7 cellular contexts compared by ENCODE assay signal in genomic region chr14:39137835-39138234, GRCh38. TPM values are rescaled to one million over a fixed set of nuclear protein-coding genes. Genes with fewer than 3 reads are reported as not detected.
DNase-seq lines count a peak whose midpoint lies in the region; ATAC-seq, FAIRE-seq and TF ChIP-seq lines count a peak whose summit lies in the region.
"Not testable (repeated sequence)": the region's sequence is repeated elsewhere in the genome, so short reads cannot be mapped to it uniquely, and the experiment has no call there.

No MANE protein-coding gene starts in this region.

- not testable (repeated sequence) for H3K56ac ChIP-seq in IMR-90 (ENCODE audit: extremely low read depth, insufficient read depth, low read length)

- dilution Hi-C loops in IMR-90 (cut with HindIII; ENCODE audit: low sequenced_read_pairs, unreplicated experiment), result not testable (repeated sequence)

- CTCF ChIA-PET in A549 (lab: Yijun Ruan, JAX) (interaction anchor here (1.1 kb wide), 1 partner anchor 20 kb away, joined by 3 read pairs; no protein-coding TSS in a partner anchor), IMR-90 (lab: Yijun Ruan, JAX) (interaction anchor here (0.6 kb wide), 1 partner anchor 24 kb away, joined by 3 read pairs; no protein-coding TSS in a partner anchor)
- CTCF ChIA-PET in activated naive CD4-positive, alpha-beta T cell treated with anti-CD3 and anti-CD28 coated beads for 36 hours (lab: Charles Lee), result interaction anchor here (0.8 kb wide), 1 partner anchor 131 kb away, joined by 3 read pairs; no protein-coding TSS in a partner anchor
- CTCF ChIA-PET in K562 (lab: Yijun Ruan, JAX; ENCODE audit: low intra/inter-chr PET ratio), result not testable (repeated sequence)

- TF ChIP-seq CTCF in A549 (IDR thresholded peaks at IDR 0.05); IMR-90 (conservative IDR thresholded peaks at IDR 0.05; ENCODE audit: low read depth, low read length); K562 (IDR thresholded peaks at IDR 0.05 in 2 of 3, conservative IDR thresholded peaks at IDR 0.05 in 1 of 3; ENCODE audit: insufficient read depth in 2 of 3, low read depth in 1 of 3, low read length in 3 of 3); cardiac muscle cell (IDR thresholded peaks at IDR 0.05; ENCODE audit: low read depth, low read length): not testable (repeated sequence)

- H3K27me3 Mint-ChIP-seq in activated T-cell treated with anti-CD3 and anti-CD28 coated beads, Interleukin-2, amount 50 U/mL, for 24 hours; activated naive CD4-positive, alpha-beta T cell treated with anti-CD3 and anti-CD28 coated beads for 36 hours (ENCODE audit: low read depth): not testable (repeated sequence)

- not testable (repeated sequence) for ATAC-seq in A549; IMR-90 (ENCODE audit: low read depth); K562

- H2AK5ac ChIP-seq in IMR-90 (ENCODE audit: low read depth, low read length); trophoblast cell (ENCODE audit: low read length): not testable (repeated sequence)

- not testable (repeated sequence) for H3K23ac ChIP-seq in IMR-90 (ENCODE audit: low read depth, low read length); trophoblast cell (ENCODE audit: low read length)

- H4K20me1 ChIP-seq in IMR-90 (ENCODE audit: insufficient read depth, low read length); K562 (replicated peaks; ENCODE audit: control insufficient read depth, insufficient read depth, low read length): not testable (repeated sequence)

- H3K27ac Mint-ChIP-seq in activated T-cell treated with anti-CD3 and anti-CD28 coated beads, Interleukin-2, amount 50 U/mL, for 24 hours, result peak overlapping the region; percentile 33
- peak overlapping the region; percentile 36 for H3K27ac Mint-ChIP-seq in activated naive CD4-positive, alpha-beta T cell treated with anti-CD3 and anti-CD28 coated beads for 36 hours

- H4K12ac ChIP-seq in trophoblast cell (ENCODE audit: low read depth, low read length), result not testable (repeated sequence)

- TF ChIP-seq EP300 in A549 (IDR thresholded peaks at IDR 0.05); K562 (IDR thresholded peaks at IDR 0.05; ENCODE audit: low read length): not testable (repeated sequence)

- not testable (repeated sequence) for H3K9me1 ChIP-seq in IMR-90 (ENCODE audit: insufficient read depth, low read length); K562 (ENCODE audit: control insufficient read depth, insufficient read depth, low read length)

- not testable (repeated sequence) for TF ChIP-seq RAD21 in A549 (conservative IDR thresholded peaks at IDR 0.05 in 1 of 2, IDR thresholded peaks at IDR 0.05 in 1 of 2); IMR-90 (IDR thresholded peaks at IDR 0.05; ENCODE audit: low read length); K562 (CRISPR knock-in tag; conservative IDR thresholded peaks at IDR 0.05 in 1 of 2, IDR thresholded peaks at IDR 0.05 in 1 of 2)

- H3K36me3 ChIP-seq in IMR-90 (ENCODE audit: control insufficient read depth, insufficient read depth, low read length) (peaks cover 20% of the 10 kb centered on the region), K562 (ENCODE audit: control insufficient read depth, insufficient read depth, low read length) (peaks cover 38% of the 10 kb centered on the region), cardiac muscle cell (peaks cover 39% of the 10 kb centered on the region), trophoblast cell (ENCODE audit: control insufficient read depth in 1 of 2, insufficient read depth in 2 of 2, low read length in 2 of 2) (peaks cover 14 to 23% of the 10 kb centered on the region in 2 experiments)

- H3K79me1 ChIP-seq in IMR-90 (ENCODE audit: low read depth in 1 of 2, low read length in 2 of 2); trophoblast cell (ENCODE audit: low read length): not testable (repeated sequence)

- not testable (repeated sequence) for H3K4me1 Mint-ChIP-seq in activated T-cell treated with anti-CD3 and anti-CD28 coated beads, Interleukin-2, amount 50 U/mL, for 24 hours (ENCODE audit: low read depth)
- peaks cover 11% of the 10 kb centered on the region for H3K4me1 Mint-ChIP-seq in activated naive CD4-positive, alpha-beta T cell treated with anti-CD3 and anti-CD28 coated beads for 36 hours (ENCODE audit: low read depth)

- not testable (repeated sequence) for H2BK15ac ChIP-seq in IMR-90 (ENCODE audit: low read depth, low read length)

- FAIRE-seq in A549 (lab: Jason Lieb, UNC); K562 (lab: Jason Lieb, UNC): not testable (repeated sequence)

- POLR2A ChIA-PET in A549 (lab: Yijun Ruan, JAX), result interaction anchor here (0.5 kb wide), 1 partner anchor 35 kb away, joined by 4 read pairs; no protein-coding TSS in a partner anchor
- POLR2A ChIA-PET in IMR-90 (lab: Charles Lee; ENCODE audit: unreplicated experiment), result not testable (repeated sequence)
- POLR2A ChIA-PET in K562 (lab: Yijun Ruan, JAX), result interaction anchor here (1.5 kb wide), 1 partner anchor 24 kb away, joined by 4 read pairs; no protein-coding TSS in a partner anchor

- peaks cover 82% of the 10 kb centered on the region for H3K36me3 Mint-ChIP-seq in activated T-cell treated with anti-CD3 and anti-CD28 coated beads, Interleukin-2, amount 50 U/mL, for 24 hours (ENCODE audit: low read depth)
- peaks cover 32% of the 10 kb centered on the region for H3K36me3 Mint-ChIP-seq in activated naive CD4-positive, alpha-beta T cell treated with anti-CD3 and anti-CD28 coated beads for 36 hours (ENCODE audit: low read depth)

- H2BK12ac ChIP-seq in trophoblast cell (ENCODE audit: low read length), result not testable (repeated sequence)

- H3K27me3 ChIP-seq in IMR-90 (ENCODE audit: control insufficient read depth, insufficient read depth, low read length); K562 (ENCODE audit: control insufficient read depth in 2 of 2, insufficient read depth in 2 of 2, low read length in 2 of 2); cardiac muscle cell; trophoblast cell (ENCODE audit: insufficient read depth, low read length): not testable (repeated sequence)

- H3K18ac ChIP-seq in IMR-90 (ENCODE audit: low read depth, low read length); trophoblast cell (ENCODE audit: low read length): not testable (repeated sequence)

- H2BK120ac ChIP-seq in IMR-90 (ENCODE audit: low read depth, low read length); trophoblast cell (ENCODE audit: insufficient read depth, low read length, poor library complexity): not testable (repeated sequence)

- not testable (repeated sequence) for H3K14ac ChIP-seq in IMR-90 (replicated peaks; ENCODE audit: low read depth, low read length); trophoblast cell (ENCODE audit: low read length)

- intact Hi-C loops in IMR-90 (cut with micrococcal nuclease); activated naive CD4-positive, alpha-beta T cell treated with anti-CD3 and anti-CD28 coated beads for 36 hours (cut with micrococcal nuclease); K562 (cut with micrococcal nuclease): not testable (repeated sequence)

- not testable (repeated sequence) for H4K91ac ChIP-seq in IMR-90 (ENCODE audit: insufficient read depth, low read depth, low read length); trophoblast cell (ENCODE audit: low read depth, low read length)

- not testable (repeated sequence) for H3K27ac ChIP-seq in A549; K562 (ENCODE audit: extremely low read depth, low read depth, low read length); trophoblast cell (ENCODE audit: low read depth, low read length)
- H3K27ac ChIP-seq in IMR-90 (ENCODE audit: insufficient read depth, low read length) (peak overlapping the region; percentile 73; the same call in 1 of the 2 replicates), cardiac muscle cell (peak overlapping the region; percentile 12)

- not testable (repeated sequence) for H3K9me3 Mint-ChIP-seq in activated T-cell treated with anti-CD3 and anti-CD28 coated beads, Interleukin-2, amount 50 U/mL, for 24 hours; activated naive CD4-positive, alpha-beta T cell treated with anti-CD3 and anti-CD28 coated beads for 36 hours

- TF ChIP-seq POLR2A in A549 (IDR thresholded peaks at IDR 0.05; ENCODE audit: low read length); IMR-90 (IDR thresholded peaks at IDR 0.05; ENCODE audit: low read depth, low read length); K562 (conservative IDR thresholded peaks at IDR 0.05): not testable (repeated sequence)

- H3K4me3 ChIP-seq in A549; IMR-90 (ENCODE audit: insufficient read depth, low read depth, low read length); K562; cardiac muscle cell; trophoblast cell (ENCODE audit: low read depth, low read length): not testable (repeated sequence)

- not testable (repeated sequence) for H2AK9ac ChIP-seq in IMR-90 (replicated peaks; ENCODE audit: low read depth, low read length, poor library complexity)

- not testable (repeated sequence) for H4K5ac ChIP-seq in IMR-90 (ENCODE audit: low read depth, low read length)

- H2AFZ ChIP-seq in IMR-90 (replicated peaks; ENCODE audit: low read length, poor library complexity); K562 (ENCODE audit: low read depth, low read length); trophoblast cell (ENCODE audit: insufficient read depth, low read length, poor library complexity): not testable (repeated sequence)

- H4K8ac ChIP-seq in IMR-90 (ENCODE audit: low read depth in 2 of 2, low read length in 2 of 2); trophoblast cell (ENCODE audit: low read depth, low read length): not testable (repeated sequence)

- not testable (repeated sequence) for H3K4ac ChIP-seq in IMR-90 (ENCODE audit: low read depth, low read length); trophoblast cell (ENCODE audit: low read depth, low read length)

- H3K9me3 ChIP-seq in A549; IMR-90 (ENCODE audit: control insufficient read depth, insufficient read depth, low read length); K562 (replicated peaks; ENCODE audit: control insufficient read depth, insufficient read depth, low read depth, low read length); cardiac muscle cell (ENCODE audit: low read depth); trophoblast cell (ENCODE audit: insufficient read depth, low read depth, low read length): not testable (repeated sequence)

- H3K79me2 ChIP-seq in K562 (ENCODE audit: control insufficient read depth, insufficient read depth, low read length); trophoblast cell (ENCODE audit: control insufficient read depth, insufficient read depth, low read length, poor library complexity): not testable (repeated sequence)

- not testable (repeated sequence) for H2BK5ac ChIP-seq in IMR-90 (ENCODE audit: low read depth, low read length, poor library complexity, severe bottlenecking)
- peak overlapping the region; percentile 31 for H2BK5ac ChIP-seq in trophoblast cell (ENCODE audit: low read depth, low read length, poor library complexity)

- H3K9ac ChIP-seq in IMR-90 (ENCODE audit: low read depth, low read length); K562 (ENCODE audit: insufficient read depth in 1 of 2, low read depth in 2 of 2, low read length in 2 of 2); trophoblast cell (ENCODE audit: low read length): not testable (repeated sequence)

- in situ Hi-C loops in IMR-90 (cut with MboI; ENCODE audit: low sequenced_read_pairs); K562 (cut with MboI): not testable (repeated sequence)

- not testable (repeated sequence) for H3K4me3 Mint-ChIP-seq in activated T-cell treated with anti-CD3 and anti-CD28 coated beads, Interleukin-2, amount 50 U/mL, for 24 hours; activated naive CD4-positive, alpha-beta T cell treated with anti-CD3 and anti-CD28 coated beads for 36 hours

- not testable (repeated sequence) for BruUV-seq in IMR-90 (replicated peaks; lab: Mats Ljungman, UMichigan); K562 (replicated peaks; lab: Mats Ljungman, UMichigan)

- WGBS in A549 (ENCODE audit: missing lambda C conversion rate), result 92% methylated on average over 8 of the region's 8 CpGs
- no CpG with 5 or more reads among the region's 8 CpGs for WGBS in IMR-90 (ENCODE audit: extremely low coverage in 2 of 2, insufficient read length in 1 of 2), 2 experiments
- 92% methylated on average over 8 of the region's 8 CpGs for WGBS in K562 (ENCODE audit: insufficient coverage, low coverage, missing lambda C conversion rate)
- no CpG with 5 or more reads among the region's 8 CpGs for WGBS in trophoblast cell (ENCODE audit: extremely low coverage, insufficient coverage, insufficient read length)

- not testable (repeated sequence) for H3K4me2 ChIP-seq in A549; IMR-90 (ENCODE audit: low read depth, low read length); K562 (ENCODE audit: insufficient read depth, low read length); trophoblast cell (ENCODE audit: low read length)

- H2BK20ac ChIP-seq in IMR-90 (ENCODE audit: low read depth, low read length), result not testable (repeated sequence)

- DNase-seq in A549 (ENCODE audit: low read depth in 1 of 2, low spot score in 1 of 2); IMR-90; activated T-cell treated with anti-CD3 and anti-CD28 coated beads, Interleukin-2, amount 50 U/mL, for 24 hours; activated naive CD4-positive, alpha-beta T cell treated with anti-CD3 and anti-CD28 coated beads for 36 hours; K562 (ENCODE audit: extremely low read depth in 1 of 4, low spot score in 3 of 4); cardiac muscle cell (ENCODE audit: low read depth in 1 of 2, low spot score in 1 of 2); trophoblast cell: not testable (repeated sequence)

- H3K4me1 ChIP-seq in A549; IMR-90 (ENCODE audit: control insufficient read depth, insufficient read depth, low read length); K562 (replicated peaks in 1 of 2; ENCODE audit: control insufficient read depth in 2 of 2, insufficient read depth in 2 of 2, low read length in 2 of 2); cardiac muscle cell (ENCODE audit: low read depth); trophoblast cell (ENCODE audit: control insufficient read depth in 1 of 2, insufficient read depth in 2 of 2, low read length in 2 of 2): not testable (repeated sequence)

RNA-seq across cellular contexts. Expression of gene GEMIN2, which starts 23.7 kb away (rescaled TPM):
- 48.1 and 67.8 TPM in 2 replicates for polyA plus RNA-seq in A549 (2011; rRNA removed)
- 35.2 and 52.3 TPM in 2 replicates for polyA plus RNA-seq in A549 (2012; cell fraction: cytosol; rRNA removed)
- polyA plus RNA-seq in A549 (2012; cell fraction: nucleus; rRNA removed), result 17.9 and 21.3 TPM in 2 replicates
- polyA plus RNA-seq in A549 (2017; fragmentation: RNase III; extraction: RNeasy Plus Mini Kit Qiagen cat#74134 plus additional on column Dnase treatment), result 26.8 to 31.7 TPM (median 30.6 TPM) in 3 replicates
- polyA minus RNA-seq in A549 (2011; rRNA and poly(A)+ RNA removed), result 9.7 and 15.5 TPM in 2 replicates
- total RNA-seq in IMR-90 (2012; rRNA removed), result 10.6 and 12.8 TPM in 2 replicates
- 11.2 and 11.9 TPM in 2 replicates for polyA plus RNA-seq in IMR-90 (2012; rRNA removed)
- polyA plus RNA-seq in IMR-90 (2012; cell fraction: cytosol; rRNA removed), result 3.0 and 3.4 TPM in 2 replicates
- polyA plus RNA-seq in IMR-90 (2012; cell fraction: nucleus; rRNA removed; ENCODE audit: low replicate concordance), result 3.1 and 8.4 TPM in 2 replicates
- total RNA-seq in activated naive CD4-positive, alpha-beta T cell treated with anti-CD3 and anti-CD28 coated beads for 36 hours, result 10 to 100 TPM; 20.7 to 22.7 TPM
- 17.5 and 21.8 TPM in 2 replicates for total RNA-seq in K562 (2011; cell fraction: chromatin; rRNA removed; ENCODE audit: low replicate concordance)
- total RNA-seq in K562 (2011; cell fraction: nucleolus; rRNA removed), result 12.4 and 15.2 TPM in 2 replicates
- 23.8 and 24.3 TPM in 2 replicates for total RNA-seq in K562 (2011; cell fraction: nucleoplasm; rRNA removed)
- 43.0 and 64.0 TPM in 2 replicates for total RNA-seq in K562 (2014; rRNA removed)
- 31.3 and 35.3 TPM in 2 replicates for total RNA-seq in K562 (2014; rRNA removed; fragmentation: Illumina TruSeq; extraction: Trizol)
- 32.0 and 33.1 TPM in 2 replicates for total RNA-seq in K562 (2015; rRNA removed; fragmentation: Illumina TruSeq; extraction: Trizol)
- total RNA-seq in K562 (2021), result 23.0 and 28.2 TPM in 2 replicates
- polyA plus RNA-seq in K562 (2011; rRNA removed), result 36.5 and 45.4 TPM in 2 replicates
- 17.2 and 27.9 TPM in 2 replicates for polyA plus RNA-seq in K562 (2011; cell fraction: cytosol; rRNA removed)
- polyA plus RNA-seq in K562 (2011; cell fraction: nucleus; rRNA removed), result 12.1 and 16.3 TPM in 2 replicates
- 13.5 and 23.1 TPM in 2 replicates for polyA plus RNA-seq in K562 (2012)
- 37.8 and 45.5 TPM in 2 replicates for polyA plus RNA-seq in K562 (2014; fragmentation: Illumina TruSeq; extraction: Trizol)
- 10 to 100 TPM; 54.5 to 60.8 TPM for polyA plus RNA-seq in K562 (2014; fragmentation: Nextera tagmentation; extraction: Ambion mirVana)
- 51.4 and 87.6 TPM in 2 replicates for polyA plus RNA-seq in K562 (2014; rRNA removed)
- 24.7 and 33.0 TPM in 2 replicates for polyA minus RNA-seq in K562 (2011; rRNA and poly(A)+ RNA removed)
- polyA minus RNA-seq in K562 (2011; cell fraction: cytosol; rRNA and poly(A)+ RNA removed), result 5.7 and 10.6 TPM in 2 replicates
- polyA minus RNA-seq in K562 (2011; cell fraction: nucleus; rRNA and poly(A)+ RNA removed), result 14.3 and 15.0 TPM in 2 replicates
- 26.0 and 34.4 TPM in 2 replicates for total RNA-seq in cardiac muscle cell
- 27.0 and 32.4 TPM in 2 replicates for polyA plus RNA-seq in cardiac muscle cell
- 7.2 and 8.5 TPM in 2 replicates for polyA plus RNA-seq in trophoblast cell (2013)

RNA-seq across cellular contexts. Expression of gene TRAPPC6B, which starts 32.3 kb away (rescaled TPM):
- polyA plus RNA-seq in A549 (2011; rRNA removed), result 18.7 and 31.6 TPM in 2 replicates
- 3.7 and 3.8 TPM in 2 replicates for polyA plus RNA-seq in A549 (2012; cell fraction: cytosol; rRNA removed)
- 5.0 and 9.4 TPM in 2 replicates for polyA plus RNA-seq in A549 (2012; cell fraction: nucleus; rRNA removed)
- polyA plus RNA-seq in A549 (2017; fragmentation: RNase III; extraction: RNeasy Plus Mini Kit Qiagen cat#74134 plus additional on column Dnase treatment), result 14.7 to 16.4 TPM (median 15.7 TPM) in 3 replicates
- 9.1 and 11.7 TPM in 2 replicates for polyA minus RNA-seq in A549 (2011; rRNA and poly(A)+ RNA removed)
- total RNA-seq in IMR-90 (2012; rRNA removed), result 17.0 and 32.8 TPM in 2 replicates
- 7.2 and 12.3 TPM in 2 replicates for polyA plus RNA-seq in IMR-90 (2012; rRNA removed)
- polyA plus RNA-seq in IMR-90 (2012; cell fraction: cytosol; rRNA removed), result 5.4 and 7.7 TPM in 2 replicates
- 8.8 and 30.8 TPM in 2 replicates for polyA plus RNA-seq in IMR-90 (2012; cell fraction: nucleus; rRNA removed; ENCODE audit: low replicate concordance)
- total RNA-seq in activated naive CD4-positive, alpha-beta T cell treated with anti-CD3 and anti-CD28 coated beads for 36 hours, result 10 to 100 TPM; 19.8 TPM
- 21.2 and 33.4 TPM in 2 replicates for total RNA-seq in K562 (2011; cell fraction: chromatin; rRNA removed; ENCODE audit: low replicate concordance)
- 7.7 and 9.7 TPM in 2 replicates for total RNA-seq in K562 (2011; cell fraction: nucleolus; rRNA removed)
- total RNA-seq in K562 (2011; cell fraction: nucleoplasm; rRNA removed), result 18.5 and 35.6 TPM in 2 replicates
- total RNA-seq in K562 (2014; rRNA removed), result 16.8 and 18.2 TPM in 2 replicates
- 17.4 and 21.3 TPM in 2 replicates for total RNA-seq in K562 (2014; rRNA removed; fragmentation: Illumina TruSeq; extraction: Trizol)
- total RNA-seq in K562 (2015; rRNA removed; fragmentation: Illumina TruSeq; extraction: Trizol), result 15.2 and 16.3 TPM in 2 replicates
- 22.1 and 22.5 TPM in 2 replicates for total RNA-seq in K562 (2021)
- 20.4 and 23.8 TPM in 2 replicates for polyA plus RNA-seq in K562 (2011; rRNA removed)
- 3.6 and 10.8 TPM in 2 replicates for polyA plus RNA-seq in K562 (2011; cell fraction: cytosol; rRNA removed)
- 19.0 and 19.7 TPM in 2 replicates for polyA plus RNA-seq in K562 (2011; cell fraction: nucleus; rRNA removed)
- polyA plus RNA-seq in K562 (2012), result 16.4 and 20.5 TPM in 2 replicates
- 18.5 and 24.5 TPM in 2 replicates for polyA plus RNA-seq in K562 (2014; fragmentation: Illumina TruSeq; extraction: Trizol)
- 1 to 10 TPM; 3.8 to 6.4 TPM for polyA plus RNA-seq in K562 (2014; fragmentation: Nextera tagmentation; extraction: Ambion mirVana)
- 20.3 and 23.1 TPM in 2 replicates for polyA plus RNA-seq in K562 (2014; rRNA removed)
- 23.6 and 23.8 TPM in 2 replicates for polyA minus RNA-seq in K562 (2011; rRNA and poly(A)+ RNA removed)
- polyA minus RNA-seq in K562 (2011; cell fraction: cytosol; rRNA and poly(A)+ RNA removed), result 9.6 and 11.4 TPM in 2 replicates
- polyA minus RNA-seq in K562 (2011; cell fraction: nucleus; rRNA and poly(A)+ RNA removed), result 7.9 and 16.4 TPM in 2 replicates
- 47.4 and 54.2 TPM in 2 replicates for total RNA-seq in cardiac muscle cell
- 22.8 and 23.4 TPM in 2 replicates for polyA plus RNA-seq in cardiac muscle cell
- polyA plus RNA-seq in trophoblast cell (2013), result 13.9 and 15.4 TPM in 2 replicates

RNA-seq across cellular contexts. Expression of gene SEC23A, which starts 34.8 kb away (rescaled TPM):
- 176 and 238 TPM in 2 replicates for polyA plus RNA-seq in A549 (2011; rRNA removed)
- polyA plus RNA-seq in A549 (2012; cell fraction: cytosol; rRNA removed), result 41.4 and 48.1 TPM in 2 replicates
- 29.6 and 42.0 TPM in 2 replicates for polyA plus RNA-seq in A549 (2012; cell fraction: nucleus; rRNA removed)
- 90.2 to 105 TPM (median 96.4 TPM) in 3 replicates for polyA plus RNA-seq in A549 (2017; fragmentation: RNase III; extraction: RNeasy Plus Mini Kit Qiagen cat#74134 plus additional on column Dnase treatment)
- 200 and 215 TPM in 2 replicates for polyA minus RNA-seq in A549 (2011; rRNA and poly(A)+ RNA removed)
- 417 and 609 TPM in 2 replicates for total RNA-seq in IMR-90 (2012; rRNA removed)
- 131 and 141 TPM in 2 replicates for polyA plus RNA-seq in IMR-90 (2012; rRNA removed)
- 74.8 and 158 TPM in 2 replicates for polyA plus RNA-seq in IMR-90 (2012; cell fraction: cytosol; rRNA removed)
- polyA plus RNA-seq in IMR-90 (2012; cell fraction: nucleus; rRNA removed; ENCODE audit: low replicate concordance), result 29.5 and 104 TPM in 2 replicates
- total RNA-seq in activated naive CD4-positive, alpha-beta T cell treated with anti-CD3 and anti-CD28 coated beads for 36 hours, result 10 to 100 TPM; 40.2 to 48.0 TPM
- 69.9 and 111 TPM in 2 replicates for total RNA-seq in K562 (2011; cell fraction: chromatin; rRNA removed; ENCODE audit: low replicate concordance)
- total RNA-seq in K562 (2011; cell fraction: nucleolus; rRNA removed), result 28.9 and 35.0 TPM in 2 replicates
- total RNA-seq in K562 (2011; cell fraction: nucleoplasm; rRNA removed), result 55.6 and 66.9 TPM in 2 replicates
- 14.5 and 18.2 TPM in 2 replicates for total RNA-seq in K562 (2014; rRNA removed)
- total RNA-seq in K562 (2014; rRNA removed; fragmentation: Illumina TruSeq; extraction: Trizol), result 21.9 and 22.9 TPM in 2 replicates
- total RNA-seq in K562 (2015; rRNA removed; fragmentation: Illumina TruSeq; extraction: Trizol), result 21.6 and 27.6 TPM in 2 replicates
- 16.4 and 19.6 TPM in 2 replicates for total RNA-seq in K562 (2021)
- 43.9 and 47.0 TPM in 2 replicates for polyA plus RNA-seq in K562 (2011; rRNA removed)
- 14.3 and 30.4 TPM in 2 replicates for polyA plus RNA-seq in K562 (2011; cell fraction: cytosol; rRNA removed)
- polyA plus RNA-seq in K562 (2011; cell fraction: nucleus; rRNA removed), result 17.2 and 29.6 TPM in 2 replicates
- 15.5 and 16.1 TPM in 2 replicates for polyA plus RNA-seq in K562 (2012)
- polyA plus RNA-seq in K562 (2014; fragmentation: Illumina TruSeq; extraction: Trizol), result 12.8 and 14.1 TPM in 2 replicates
- 1 to 10 TPM; 5.5 to 6.4 TPM for polyA plus RNA-seq in K562 (2014; fragmentation: Nextera tagmentation; extraction: Ambion mirVana)
- polyA plus RNA-seq in K562 (2014; rRNA removed), result 8.8 and 8.9 TPM in 2 replicates
- 88.7 and 119 TPM in 2 replicates for polyA minus RNA-seq in K562 (2011; rRNA and poly(A)+ RNA removed)
- polyA minus RNA-seq in K562 (2011; cell fraction: cytosol; rRNA and poly(A)+ RNA removed), result 33.6 and 40.3 TPM in 2 replicates
- 22.8 and 62.6 TPM in 2 replicates for polyA minus RNA-seq in K562 (2011; cell fraction: nucleus; rRNA and poly(A)+ RNA removed)
- 115 and 131 TPM in 2 replicates for total RNA-seq in cardiac muscle cell
- 74.1 and 92.0 TPM in 2 replicates for polyA plus RNA-seq in cardiac muscle cell
- polyA plus RNA-seq in trophoblast cell (2013), result 90.9 and 91.1 TPM in 2 replicates

RNA-seq across cellular contexts. Expression of gene PNN, which starts 37.2 kb away (rescaled TPM):
- polyA plus RNA-seq in A549 (2011; rRNA removed) (40.3 and 50.1 TPM in 2 replicates), A549 (2017; fragmentation: RNase III; extraction: RNeasy Plus Mini Kit Qiagen cat#74134 plus additional on column Dnase treatment) (108 to 124 TPM (median 117 TPM) in 3 replicates), IMR-90 (2012; rRNA removed) (20.6 and 28.8 TPM in 2 replicates), K562 (2011; rRNA removed) (42.8 and 46.6 TPM in 2 replicates), K562 (2014; fragmentation: Illumina TruSeq; extraction: Trizol) (105 and 133 TPM in 2 replicates), K562 (2014; fragmentation: Nextera tagmentation; extraction: Ambion mirVana) (10 to 100 TPM; 30.2 to 38.1 TPM), K562 (2014; rRNA removed) (138 and 188 TPM in 2 replicates), cardiac muscle cell (110 and 115 TPM in 2 replicates)
- 12.8 and 18.7 TPM in 2 replicates for polyA plus RNA-seq in A549 (2012; cell fraction: cytosol; rRNA removed)
- 45.6 and 146 TPM in 2 replicates for polyA plus RNA-seq in A549 (2012; cell fraction: nucleus; rRNA removed)
- polyA minus RNA-seq in A549 (2011; rRNA and poly(A)+ RNA removed), result 21.7 and 24.8 TPM in 2 replicates
- total RNA-seq in IMR-90 (2012; rRNA removed) (14.9 and 23.6 TPM in 2 replicates), K562 (2014; rRNA removed) (59.9 and 69.7 TPM in 2 replicates), K562 (2014; rRNA removed; fragmentation: Illumina TruSeq; extraction: Trizol) (75.9 and 84.5 TPM in 2 replicates), K562 (2015; rRNA removed; fragmentation: Illumina TruSeq; extraction: Trizol) (68.2 and 81.4 TPM in 2 replicates), K562 (2021) (53.4 and 67.7 TPM in 2 replicates), cardiac muscle cell (35.3 and 67.0 TPM in 2 replicates)
- 5.7 and 13.3 TPM in 2 replicates for polyA plus RNA-seq in IMR-90 (2012; cell fraction: cytosol; rRNA removed)
- 68.5 and 247 TPM in 2 replicates for polyA plus RNA-seq in IMR-90 (2012; cell fraction: nucleus; rRNA removed; ENCODE audit: low replicate concordance)
- 100 to 1,000 TPM in 1 of 2 experiments, 10 to 100 TPM in 1; 99.6 to 100 TPM for total RNA-seq in activated naive CD4-positive, alpha-beta T cell treated with anti-CD3 and anti-CD28 coated beads for 36 hours
- 53.9 and 152 TPM in 2 replicates for total RNA-seq in K562 (2011; cell fraction: chromatin; rRNA removed; ENCODE audit: low replicate concordance)
- 34.2 and 42.7 TPM in 2 replicates for total RNA-seq in K562 (2011; cell fraction: nucleolus; rRNA removed)
- total RNA-seq in K562 (2011; cell fraction: nucleoplasm; rRNA removed), result 65.9 and 95.0 TPM in 2 replicates
- 7.8 and 21.8 TPM in 2 replicates for polyA plus RNA-seq in K562 (2011; cell fraction: cytosol; rRNA removed)
- polyA plus RNA-seq in K562 (2011; cell fraction: nucleus; rRNA removed), result 123 and 157 TPM in 2 replicates
- 71.6 and 86.2 TPM in 2 replicates for polyA plus RNA-seq in K562 (2012)
- polyA minus RNA-seq in K562 (2011; rRNA and poly(A)+ RNA removed), result 32.5 and 38.4 TPM in 2 replicates
- 9.0 and 10.4 TPM in 2 replicates for polyA minus RNA-seq in K562 (2011; cell fraction: cytosol; rRNA and poly(A)+ RNA removed)
- polyA minus RNA-seq in K562 (2011; cell fraction: nucleus; rRNA and poly(A)+ RNA removed), result 42.9 and 69.9 TPM in 2 replicates
- polyA plus RNA-seq in trophoblast cell (2013), result 98.7 and 101 TPM in 2 replicates
